ENCODE assay signal across 1 cellular context in the genomic region with DNA sequence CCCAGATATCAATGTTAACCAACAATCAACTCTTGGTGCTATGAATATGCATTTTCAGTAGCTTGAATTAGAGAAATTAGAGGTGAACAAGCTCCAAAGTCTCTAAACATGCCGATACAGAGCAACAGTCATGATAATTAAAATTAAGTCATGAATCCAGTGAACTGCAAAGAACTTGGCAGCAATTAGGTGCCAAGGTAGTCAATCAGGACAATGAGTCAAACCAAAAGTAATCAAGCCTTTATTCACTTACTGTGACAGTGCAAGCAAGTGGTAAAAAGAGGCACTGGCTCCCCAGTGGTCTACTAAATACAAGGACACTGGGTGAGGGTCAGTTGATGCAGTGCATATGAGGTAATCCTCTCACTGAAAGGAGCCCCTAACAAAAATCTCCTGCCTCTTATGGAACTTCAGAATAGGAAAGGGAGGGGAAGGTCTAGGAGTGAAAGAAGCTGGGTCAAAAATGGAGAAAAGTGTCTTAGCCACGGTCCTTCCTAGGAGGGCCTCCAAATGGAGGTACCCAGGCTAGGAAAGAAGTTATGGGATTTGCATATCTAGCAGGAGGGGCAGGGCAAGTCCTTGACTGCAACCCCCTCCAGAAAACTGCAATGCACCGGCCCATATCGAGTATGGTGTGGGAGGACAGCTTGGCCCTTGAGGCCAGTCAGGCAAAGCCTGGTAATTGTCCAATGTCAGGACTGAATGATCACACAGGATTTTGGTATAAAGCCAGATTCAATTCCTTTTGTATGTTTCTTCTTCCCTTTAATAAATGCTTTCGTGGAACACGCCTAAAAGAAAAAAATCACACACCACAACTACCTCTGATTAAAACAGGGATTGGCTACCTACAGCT.
TF ChIP-seq lines count a peak whose summit lies in the region.

No MANE protein-coding gene starts in this region.

TF ChIP-seq in endothelial cell of umbilical vein, 7 proteins besides CTCF, POLR2A, EP300 and RAD21:
- TF ChIP-seq GATA2 (IDR thresholded peaks at IDR 0.05; ENCODE audit: insufficient read depth, insufficient read length, low read depth, low read length) (no peak), MYC (IDR thresholded peaks at IDR 0.05; ENCODE audit: low read depth, low read length) (no peak), JUN (IDR thresholded peaks at IDR 0.05; ENCODE audit: borderline replicate concordance, insufficient read depth, insufficient read length, low read depth) (no peak), FOS (IDR thresholded peaks at IDR 0.05; ENCODE audit: borderline replicate concordance, insufficient read depth, low read length) (no peak), POLR2AphosphoS5 (IDR thresholded peaks at IDR 0.05; ENCODE audit: insufficient read depth, low read depth, low read length) (no peak), EZH2 (IDR thresholded peaks at IDR 0.05; ENCODE audit: borderline replicate concordance, low read depth, low read length, severe bottlenecking) (no peak)
- TF ChIP-seq, protein P1, sequence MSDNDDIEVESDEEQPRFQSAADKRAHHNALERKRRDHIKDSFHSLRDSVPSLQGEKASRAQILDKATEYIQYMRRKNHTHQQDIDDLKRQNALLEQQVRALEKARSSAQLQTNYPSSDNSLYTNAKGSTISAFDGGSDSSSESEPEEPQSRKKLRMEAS (IDR thresholded peaks at IDR 0.05; ENCODE audit: insufficient read depth, insufficient read length): no peak
TF ChIP-seq in endothelial cell of umbilical vein: peak in this region for 0.
